Comparison of ENCODE assay signal across 11 cellular contexts in genomic region chr1:226734611-226735153, GRCh38. TPM values are rescaled to one million over a fixed set of nuclear protein-coding genes. Genes with fewer than 3 reads are reported as not detected.
DNase-seq lines count a peak whose midpoint lies in the region; ATAC-seq and TF ChIP-seq lines count a peak whose summit lies in the region.
"Had no signal": no experiment of that assay in that cellular context is flagged by ENCODE, and none has a peak within 500 bp of the region (broad histone marks: within the 10 kb centered on the region; RNA-seq: fewer than 3 reads in every experiment).

No MANE protein-coding gene starts in this region.

- H3K4me2 ChIP-seq in neural progenitor cell: no peak overlapping the region

- peaks cover 26% of the 10 kb centered on the region for H3F3A ChIP-seq in neural progenitor cell (ENCODE audit: low read depth)

- TF ChIP-seq EP300 in tibial nerve (IDR thresholded peaks at IDR 0.05): no peak

- no peaks in the 10 kb centered on the region for H3K79me2 ChIP-seq in neural progenitor cell (ENCODE audit: low read depth)
- H3K79me2 ChIP-seq: parathyroid adenoma had no signal

- TF ChIP-seq CTCF in tibial nerve (IDR thresholded peaks at IDR 0.05) (no peak), neural progenitor cell (IDR thresholded peaks at IDR 0.05) (no peak)

- peak overlapping the region; percentile 3 to 97 (median 54) for H3K27ac ChIP-seq in tibial nerve
- H3K27ac ChIP-seq in neural progenitor cell: no peak overlapping the region
- H3K27ac ChIP-seq: parathyroid adenoma had no signal

- no peak for TF ChIP-seq POLR2A in tibial nerve (IDR thresholded peaks at IDR 0.05)

- peaks cover 16 to 39% of the 10 kb centered on the region in 2 donors for H3K36me3 Mint-ChIP-seq in activated T-cell treated with anti-CD3 and anti-CD28 coated beads, Interleukin-2, amount 50 U/mL, for 72 hours (ENCODE audit: insufficient read depth in 2 of 2)
- H3K36me3 Mint-ChIP-seq in activated T-helper 17 cell treated with anti-CD3 and anti-CD28 coated beads, Interleukin-2, amount 50 U/mL, for 72 hours (ENCODE audit: low read depth): peaks cover 82% of the 10 kb centered on the region
- H3K36me3 Mint-ChIP-seq in memory B cell (peaks cover 24% of the 10 kb centered on the region), neural progenitor cell (peaks cover 9% of the 10 kb centered on the region)

- H3K4me3 ChIP-seq in tibial nerve (peak overlapping the region in 2 of 4 donors; percentile 5 to 89), neural progenitor cell (no peak overlapping the region)

- peaks cover 71% of the 10 kb centered on the region for H3K4me1 Mint-ChIP-seq in activated T-cell treated with anti-CD3 and anti-CD28 coated beads, Interleukin-2, amount 50 U/mL, for 72 hours (ENCODE audit: low read depth)
- H3K4me1 Mint-ChIP-seq in activated T-helper 17 cell treated with anti-CD3 and anti-CD28 coated beads, Interleukin-2, amount 50 U/mL, for 72 hours: peaks cover 28% of the 10 kb centered on the region
- H3K4me1 Mint-ChIP-seq in memory B cell (peaks cover 49% of the 10 kb centered on the region), neural progenitor cell (peaks cover 42% of the 10 kb centered on the region)

- ATAC-seq in activated T-cell treated with anti-CD3 and anti-CD28 coated beads, Interleukin-2, amount 50 U/mL, for 72 hours (replicated peaks in 1 of 2): no peak
- peak; percentile 26 for ATAC-seq in activated T-helper 17 cell treated with anti-CD3 and anti-CD28 coated beads, Interleukin-2, amount 50 U/mL, for 72 hours (replicated peaks)
- ATAC-seq in memory B cell (ENCODE audit: low read depth): no peak

- peak overlapping the region; percentile 72 to 85 for H3K4me3 Mint-ChIP-seq in activated T-cell treated with anti-CD3 and anti-CD28 coated beads, Interleukin-2, amount 50 U/mL, for 72 hours
- H3K4me3 Mint-ChIP-seq in activated T-helper 17 cell treated with anti-CD3 and anti-CD28 coated beads, Interleukin-2, amount 50 U/mL, for 72 hours: peak overlapping the region; percentile 83
- H3K4me3 Mint-ChIP-seq in memory B cell: peak overlapping the region; percentile 81
- H3K4me3 Mint-ChIP-seq in neural progenitor cell: no peak overlapping the region

- no peaks in the 10 kb centered on the region for H3K27me3 Mint-ChIP-seq in activated T-cell treated with anti-CD3 and anti-CD28 coated beads, Interleukin-2, amount 50 U/mL, for 72 hours (ENCODE audit: low read depth)
- no peaks in the 10 kb centered on the region for H3K27me3 Mint-ChIP-seq in activated T-helper 17 cell treated with anti-CD3 and anti-CD28 coated beads, Interleukin-2, amount 50 U/mL, for 72 hours
- H3K27me3 Mint-ChIP-seq in memory B cell (no peaks in the 10 kb centered on the region), neural progenitor cell (ENCODE audit: insufficient read depth, low read depth) (peaks cover 2% of the 10 kb centered on the region)

- H3K4me1 ChIP-seq in tibial nerve: peaks cover 0 to 74% (median 39%) of the 10 kb centered on the region in 4 donors
- peaks cover 12% of the 10 kb centered on the region for H3K4me1 ChIP-seq in neural progenitor cell
- H3K4me1 ChIP-seq: parathyroid adenoma had no signal

- H4K20me1 ChIP-seq in neural progenitor cell (ENCODE audit: low read depth): no peaks in the 10 kb centered on the region

- no peak overlapping the region for H3K9ac ChIP-seq in neural progenitor cell
- H3K9ac ChIP-seq: parathyroid adenoma had no signal

- 53 to 68% methylated on average over 3 of the region's 3 CpGs for WGBS in tibial nerve, 2 donors

- H3K36me3 ChIP-seq in tibial nerve: peaks cover 0 to 25% (median 0%) of the 10 kb centered on the region in 3 donors
- no peaks in the 10 kb centered on the region for H3K36me3 ChIP-seq in neural progenitor cell

- H3K9me3 ChIP-seq in tibial nerve: no peaks in the 10 kb centered on the region
- no peaks in the 10 kb centered on the region for H3K9me3 ChIP-seq in neural progenitor cell (ENCODE audit: low read depth)

- no peak for DNase-seq in activated T-cell treated with anti-CD3 and anti-CD28 coated beads, Interleukin-2, amount 50 U/mL, for 72 hours
- no peak for DNase-seq in activated T-cell treated with anti-CD3 and anti-CD28 coated beads for 4 hours
- no peak for DNase-seq in memory B cell (ENCODE audit: low spot score in 2 of 2)
- no peak for DNase-seq in tibial nerve (ENCODE audit: low spot score in 2 of 2)
- DNase-seq in stimulated activated naive CD4-positive, alpha-beta T cell (lab: John Stamatoyannopoulos, UW): no peak
- no peak for DNase-seq in neural progenitor cell (ENCODE audit: low spot score)
- DNase-seq in HCEC 1CT: no peak
- DNase-seq: anterior cingulate cortex, NCI-H1436 treated with DMSO at 0.1 percent for 48 hours had no signal

- H3K27ac Mint-ChIP-seq in activated T-cell treated with anti-CD3 and anti-CD28 coated beads, Interleukin-2, amount 50 U/mL, for 72 hours: peak overlapping the region; percentile 14
- H3K27ac Mint-ChIP-seq in activated T-helper 17 cell treated with anti-CD3 and anti-CD28 coated beads, Interleukin-2, amount 50 U/mL, for 72 hours: peak overlapping the region; percentile 92
- H3K27ac Mint-ChIP-seq in memory B cell (peak overlapping the region; percentile 5), neural progenitor cell (no peak overlapping the region)

- no peak overlapping the region for H2AFZ ChIP-seq in neural progenitor cell (replicated peaks)
- H2AFZ ChIP-seq: parathyroid adenoma had no signal

- H3K27me3 ChIP-seq in tibial nerve (no peaks in the 10 kb centered on the region), neural progenitor cell (peaks cover 57% of the 10 kb centered on the region)

- no peaks in the 10 kb centered on the region for H3K9me3 Mint-ChIP-seq in activated T-cell treated with anti-CD3 and anti-CD28 coated beads, Interleukin-2, amount 50 U/mL, for 72 hours
- H3K9me3 Mint-ChIP-seq in activated T-helper 17 cell treated with anti-CD3 and anti-CD28 coated beads, Interleukin-2, amount 50 U/mL, for 72 hours: no peaks in the 10 kb centered on the region
- H3K9me3 Mint-ChIP-seq in memory B cell (no peaks in the 10 kb centered on the region), neural progenitor cell (no peaks in the 10 kb centered on the region)

RNA-seq across cellular contexts. Expression of gene ITPKB, which starts 4.4 kb away (rescaled TPM):
- total RNA-seq in activated T-cell treated with anti-CD3 and anti-CD28 coated beads, Interleukin-2, amount 50 U/mL, for 72 hours: 10 to 100 TPM; 50.7 to 58.0 TPM
- 10 to 100 TPM; 30.1 to 39.2 TPM for total RNA-seq in activated T-helper 17 cell treated with anti-CD3 and anti-CD28 coated beads, Interleukin-2, amount 50 U/mL, for 72 hours
- 10 to 100 TPM; 49.2 to 82.0 (median 52.7) TPM for total RNA-seq in tibial nerve
- total RNA-seq in neural progenitor cell (ENCODE audit: low replicate concordance): 1.6 and 4.5 TPM in 2 replicates
